ENCODE assay signal across 18 cellular contexts in genomic region chr5:135547590-135548254, GRCh38. TPM values are rescaled to one million over a fixed set of nuclear protein-coding genes. Genes with fewer than 3 reads are reported as not detected.
DNase-seq lines count a peak whose midpoint lies in the region; ATAC-seq lines count a peak whose summit lies in the region.
"Had no signal": no experiment of that assay in that cellular context is flagged by ENCODE, and none has a peak within 500 bp of the region (broad histone marks: within the 10 kb centered on the region; RNA-seq: fewer than 3 reads in every experiment).

No MANE protein-coding gene starts in this region.

- H3K27me3 Mint-ChIP-seq in activated T-cell treated with anti-CD3 and anti-CD28 coated beads, Interleukin-2, amount 50 U/mL, for 4 hours (ENCODE audit: low read depth), result peaks cover 71% of the 10 kb centered on the region
- peaks cover 67% of the 10 kb centered on the region for H3K27me3 Mint-ChIP-seq in activated T-helper 1 cell treated with anti-CD3 and anti-CD28 coated beads, Interleukin-12 subunit alpha, Interleukin-12 subunit beta, Interleukin-2, Interleukin-4 antibody, amounts not matched to agents 30 ng/mL and 10 ng/mL and 1 ng/mL, durations not matched to agents 14 hours and 24 hours and 36 hours (ENCODE audit: insufficient read depth)

- no peaks in the 10 kb centered on the region for H3K9me3 Mint-ChIP-seq in activated T-cell treated with anti-CD3 and anti-CD28 coated beads, Interleukin-2, amount 50 U/mL, for 4 hours
- no peaks in the 10 kb centered on the region for H3K9me3 Mint-ChIP-seq in activated T-helper 1 cell treated with anti-CD3 and anti-CD28 coated beads, Interleukin-12 subunit alpha, Interleukin-12 subunit beta, Interleukin-2, Interleukin-4 antibody, amounts not matched to agents 30 ng/mL and 10 ng/mL and 1 ng/mL, durations not matched to agents 14 hours and 24 hours and 36 hours
- H3K9me3 Mint-ChIP-seq: T-helper 2 cell treated with Interferon-gamma antibody and Interleukin-4, amounts not matched to agents 5 μg/mL and 100 μg/mL, for 36 hours had no signal

- peaks cover 11% of the 10 kb centered on the region for H3K4me1 Mint-ChIP-seq in activated T-cell treated with anti-CD3 and anti-CD28 coated beads, Interleukin-2, amount 50 U/mL, for 4 hours (ENCODE audit: low read depth)
- peaks cover 10% of the 10 kb centered on the region for H3K4me1 Mint-ChIP-seq in activated T-helper 1 cell treated with anti-CD3 and anti-CD28 coated beads, Interleukin-12 subunit alpha, Interleukin-12 subunit beta, Interleukin-2, Interleukin-4 antibody, amounts not matched to agents 30 ng/mL and 10 ng/mL and 1 ng/mL, durations not matched to agents 14 hours and 24 hours and 36 hours (ENCODE audit: low read depth)

- H3K36me3 Mint-ChIP-seq in activated T-cell treated with anti-CD3 and anti-CD28 coated beads, Interleukin-2, amount 50 U/mL, for 4 hours (ENCODE audit: insufficient read depth), result no peaks in the 10 kb centered on the region
- H3K36me3 Mint-ChIP-seq in activated T-helper 1 cell treated with anti-CD3 and anti-CD28 coated beads, Interleukin-12 subunit alpha, Interleukin-12 subunit beta, Interleukin-2, Interleukin-4 antibody, amounts not matched to agents 30 ng/mL and 10 ng/mL and 1 ng/mL, durations not matched to agents 14 hours and 24 hours and 36 hours (ENCODE audit: low read depth), result no peaks in the 10 kb centered on the region

- ATAC-seq in activated T-cell treated with anti-CD3 and anti-CD28 coated beads, Interleukin-2, amount 50 U/mL, for 4 hours, result no peak
- ATAC-seq: PC-3 had no signal

- no peak for DNase-seq in activated T-cell treated with anti-CD3 and anti-CD28 coated beads, Interleukin-2, amount 50 U/mL, for 4 hours
- no peak for DNase-seq in activated T-cell treated with anti-CD3 and anti-CD28 coated beads for 4 hours
- peak; percentile 77 for DNase-seq in NCI-H2029 treated with DMSO at 0.1 percent for 48 hours (lab: John Stamatoyannopoulos, UW)
- peak; percentile 8 for DNase-seq in NCI-H510A treated with DMSO at 0.1 percent for 48 hours (lab: John Stamatoyannopoulos, UW)
- no peak for DNase-seq in activated T-helper 1 cell treated with anti-CD3 and anti-CD28 coated beads, Interleukin-12 subunit alpha, Interleukin-12 subunit beta, Interleukin-2, Interleukin-4 antibody, amounts not matched to agents 30 ng/mL and 10 ng/mL and 1 ng/mL, durations not matched to agents 14 hours and 24 hours and 36 hours (ENCODE audit: low spot score)
- DNase-seq in activated effector memory CD4-positive, alpha-beta T cell treated with anti-CD3 and anti-CD28 coated beads, Interleukin-2, amount 50 U/mL, for 16 hours, result no peak
- no peak for DNase-seq in KG1 (lab: John Stamatoyannopoulos, UW)
- DNase-seq: Caco-2, DMS153, HCEC 1CT, NCI-H1436 treated with DMSO at 0.1 percent for 48 hours, NCI-H2227 treated with DMSO at 0.1 percent for 48 hours, PC-3, SW 1271 had no signal

- intact Hi-C loops in activated T-helper 1 cell treated with anti-CD3 and anti-CD28 coated beads, Interleukin-12 subunit alpha, Interleukin-12 subunit beta, Interleukin-2, Interleukin-4 antibody, amounts not matched to agents 30 ng/mL and 10 ng/mL and 1 ng/mL, durations not matched to agents 14 hours and 24 hours and 36 hours (cut with micrococcal nuclease), result no loop called here

- peak overlapping the region; percentile 25 for H3K4me3 Mint-ChIP-seq in activated T-cell treated with anti-CD3 and anti-CD28 coated beads, Interleukin-2, amount 50 U/mL, for 4 hours
- no peak overlapping the region for H3K4me3 Mint-ChIP-seq in activated T-helper 1 cell treated with anti-CD3 and anti-CD28 coated beads, Interleukin-12 subunit alpha, Interleukin-12 subunit beta, Interleukin-2, Interleukin-4 antibody, amounts not matched to agents 30 ng/mL and 10 ng/mL and 1 ng/mL, durations not matched to agents 14 hours and 24 hours and 36 hours
- H3K4me3 Mint-ChIP-seq: T-helper 2 cell treated with Interferon-gamma antibody and Interleukin-4, amounts not matched to agents 5 μg/mL and 100 μg/mL, for 36 hours had no signal

- H3K27ac Mint-ChIP-seq in activated T-helper 1 cell treated with anti-CD3 and anti-CD28 coated beads, Interleukin-12 subunit alpha, Interleukin-12 subunit beta, Interleukin-2, Interleukin-4 antibody, amounts not matched to agents 30 ng/mL and 10 ng/mL and 1 ng/mL, durations not matched to agents 14 hours and 24 hours and 36 hours, result no peak overlapping the region
- H3K27ac Mint-ChIP-seq: T-helper 2 cell treated with Interferon-gamma antibody and Interleukin-4, amounts not matched to agents 5 μg/mL and 100 μg/mL, for 36 hours had no signal

RNA-seq across cellular contexts. Expression of gene NEUROG1, which starts 12.0 kb away (rescaled TPM):
- not detected for total RNA-seq in activated T-cell treated with anti-CD3 and anti-CD28 coated beads, Interleukin-2, amount 50 U/mL, for 4 hours
- not detected in 2 replicates for total RNA-seq in activated T-helper 1 cell treated with anti-CD3 and anti-CD28 coated beads, Interleukin-12 subunit alpha, Interleukin-12 subunit beta, Interleukin-2, Interleukin-4 antibody, amounts not matched to agents 30 ng/mL and 10 ng/mL and 1 ng/mL, durations not matched to agents 14 hours and 24 hours and 36 hours
- total RNA-seq: A673, Caco-2, G401, PC-3, SJSA1 had no signal

RNA-seq across cellular contexts. Expression of gene CXCL14, which starts 31.1 kb away (rescaled TPM):
- not detected for total RNA-seq in activated T-cell treated with anti-CD3 and anti-CD28 coated beads, Interleukin-2, amount 50 U/mL, for 4 hours
- total RNA-seq in activated T-helper 1 cell treated with anti-CD3 and anti-CD28 coated beads, Interleukin-12 subunit alpha, Interleukin-12 subunit beta, Interleukin-2, Interleukin-4 antibody, amounts not matched to agents 30 ng/mL and 10 ng/mL and 1 ng/mL, durations not matched to agents 14 hours and 24 hours and 36 hours, result not detected in 2 replicates
- total RNA-seq: A673, Caco-2, G401, PC-3 had no signal

Comparison
In these comparisons a context has a peak if more than half of its experiments do, and no peak if none do; other contexts are left out.
1. DNase-seq: peak in NCI-H2029 treated with DMSO at 0.1 percent for 48 hours (single experiment) and NCI-H510A treated with DMSO at 0.1 percent for 48 hours (single experiment); none in activated T-cell treated with anti-CD3 and anti-CD28 coated beads, Interleukin-2, amount 50 U/mL, for 4 hours (single experiment), activated T-cell treated with anti-CD3 and anti-CD28 coated beads for 4 hours (single experiment), activated T-helper 1 cell treated with anti-CD3 and anti-CD28 coated beads, Interleukin-12 subunit alpha, Interleukin-12 subunit beta, Interleukin-2, Interleukin-4 antibody, amounts not matched to agents 30 ng/mL and 10 ng/mL and 1 ng/mL, durations not matched to agents 14 hours and 24 hours and 36 hours (single experiment), activated effector memory CD4-positive, alpha-beta T cell treated with anti-CD3 and anti-CD28 coated beads, Interleukin-2, amount 50 U/mL, for 16 hours (single experiment) and KG1 (single experiment).